10 cellular contexts compared by ENCODE assay signal in genomic region chr1:241323510-241323909, GRCh38. TPM values are rescaled to one million over a fixed set of nuclear protein-coding genes. Genes with fewer than 3 reads are reported as not detected.
DNase-seq lines count a peak whose midpoint lies in the region; ATAC-seq and TF ChIP-seq lines count a peak whose summit lies in the region.
"Had no signal": no experiment of that assay in that cellular context is flagged by ENCODE, and none has a peak within 500 bp of the region (broad histone marks: within the 10 kb centered on the region; RNA-seq: fewer than 3 reads in every experiment).

No MANE protein-coding gene starts in this region.

- ATAC-seq in GM23338 (peak; percentile 77), GM19351 (IDR thresholded peaks at IDR 0.05; ENCODE audit: unreplicated experiment) (no peak), HG02678 (IDR thresholded peaks at IDR 0.05; ENCODE audit: unreplicated experiment) (no peak)
- ATAC-seq in stimulated activated memory B cell treated with anti-CD40 and anti-IgM and Interleukin-4, amounts not matched to agents 10 μg/mL and 1 μg/mL and 100 μg/mL, for 72 hours, result no peak

- no peaks in the 10 kb centered on the region for H3K27me3 ChIP-seq in GM23338 (ENCODE audit: insufficient read depth)

- DNase-seq in A172 (ENCODE audit: low spot score), result peak; percentile 63
- peak; percentile 83 for DNase-seq in GM23338 (ENCODE audit: low spot score)
- peak; percentile 16 for DNase-seq in SK-N-MC (ENCODE audit: low read depth, low spot score)
- DNase-seq in fibroblast of the aortic adventitia (ENCODE audit: low read depth), result peak; percentile 49
- DNase-seq in NCI-H2107 (lab: John Stamatoyannopoulos, UW), result no peak
- DNase-seq: effector CD4-positive, alpha-beta T cell; occipital lobe had no signal

- H3K79me2 ChIP-seq in GM23338 (replicated peaks; ENCODE audit: insufficient read depth), result no peaks in the 10 kb centered on the region

- no peaks in the 10 kb centered on the region for H3K4me1 ChIP-seq in GM23338 (ENCODE audit: insufficient read depth)

- H3K27ac ChIP-seq in GM23338 (ENCODE audit: low read depth) (no peak overlapping the region), SK-N-MC (no peak overlapping the region)

- H3F3A ChIP-seq in GM23338 (replicated peaks; ENCODE audit: low read depth), result no peaks in the 10 kb centered on the region

- H2AFZ ChIP-seq in GM23338, result no peak overlapping the region

- no peaks in the 10 kb centered on the region for H3K4me1 Mint-ChIP-seq in GM23338
- peaks cover 6% of the 10 kb centered on the region for H3K4me1 Mint-ChIP-seq in stimulated activated memory B cell treated with anti-CD40 and anti-IgM and Interleukin-4, amounts not matched to agents 10 μg/mL and 1 μg/mL and 100 μg/mL, for 72 hours

- H3K9me2 ChIP-seq in GM23338 (ENCODE audit: insufficient read depth), result no peaks in the 10 kb centered on the region

- H3K36me3 ChIP-seq in GM23338 (ENCODE audit: insufficient read depth) (no peaks in the 10 kb centered on the region), SK-N-MC (ENCODE audit: insufficient read depth, low read length) (no peaks in the 10 kb centered on the region)

- no peaks in the 10 kb centered on the region for H3K9me3 ChIP-seq in SK-N-MC (ENCODE audit: low read depth, low read length)

- H3K27ac Mint-ChIP-seq in GM23338, result no peak overlapping the region
- H3K27ac Mint-ChIP-seq in stimulated activated memory B cell treated with anti-CD40 and anti-IgM and Interleukin-4, amounts not matched to agents 10 μg/mL and 1 μg/mL and 100 μg/mL, for 72 hours, result no peak overlapping the region

- H3K4me3 ChIP-seq in GM23338 (no peak overlapping the region), SK-N-MC (no peak overlapping the region), fibroblast of the aortic adventitia (ENCODE audit: low read depth, low read length) (no peak overlapping the region)

- H3K4me2 ChIP-seq in GM23338, result no peak overlapping the region

- H4K20me1 ChIP-seq in GM23338 (replicated peaks; ENCODE audit: insufficient read depth), result no peaks in the 10 kb centered on the region

- H3K36me3 Mint-ChIP-seq in GM23338 (ENCODE audit: low read depth), result no peaks in the 10 kb centered on the region
- no peaks in the 10 kb centered on the region for H3K36me3 Mint-ChIP-seq in stimulated activated memory B cell treated with anti-CD40 and anti-IgM and Interleukin-4, amounts not matched to agents 10 μg/mL and 1 μg/mL and 100 μg/mL, for 72 hours

- TF ChIP-seq CTCF in GM23338 (conservative IDR thresholded peaks at IDR 0.05; ENCODE audit: low read depth in 2 of 2) (no peak), fibroblast of the aortic adventitia (IDR thresholded peaks at IDR 0.05; ENCODE audit: insufficient read depth, low read length) (no peak)

- H3K9me3 Mint-ChIP-seq in GM23338, result no peaks in the 10 kb centered on the region
- peaks cover 4% of the 10 kb centered on the region for H3K9me3 Mint-ChIP-seq in stimulated activated memory B cell treated with anti-CD40 and anti-IgM and Interleukin-4, amounts not matched to agents 10 μg/mL and 1 μg/mL and 100 μg/mL, for 72 hours

- H3K9ac ChIP-seq in SK-N-MC (ENCODE audit: insufficient read length), result no peak overlapping the region

- no peaks in the 10 kb centered on the region for H3K27me3 Mint-ChIP-seq in GM23338 (ENCODE audit: insufficient read depth, low read depth, poor library complexity)
- no peaks in the 10 kb centered on the region for H3K27me3 Mint-ChIP-seq in stimulated activated memory B cell treated with anti-CD40 and anti-IgM and Interleukin-4, amounts not matched to agents 10 μg/mL and 1 μg/mL and 100 μg/mL, for 72 hours

- H3K4me3 Mint-ChIP-seq in GM23338, result no peak overlapping the region
- no peak overlapping the region for H3K4me3 Mint-ChIP-seq in stimulated activated memory B cell treated with anti-CD40 and anti-IgM and Interleukin-4, amounts not matched to agents 10 μg/mL and 1 μg/mL and 100 μg/mL, for 72 hours

TF ChIP-seq in GM23338, 12 proteins besides CTCF, POLR2A, EP300 and RAD21:
- peak; percentile 90 for TF ChIP-seq REST (IDR thresholded peaks at IDR 0.05; ENCODE audit: unreplicated experiment)
- no peak for TF ChIP-seq ETS1 (IDR thresholded peaks at IDR 0.05)

RNA-seq across cellular contexts. Expression of gene RGS7, which starts 33.5 kb away (rescaled TPM):
- total RNA-seq in A172 (2014; rRNA removed; shearing (Covaris generic)), result 12.4 and 16.5 TPM in 2 replicates
- total RNA-seq in GM23338 (2014; rRNA removed; shearing (Covaris generic)), result 0.43 and 2.2 TPM in 2 replicates
- 2.0 and 2.6 TPM in 2 replicates for polyA plus RNA-seq in GM23338 (2016; fragmentation: Nextera tagmentation; extraction: Ambion mirVana)
- 0.63 TPM in 1 of 2 replicates, not detected in the other for total RNA-seq in fibroblast of the aortic adventitia (ENCODE audit: low replicate concordance)
